ENCODE assay signal across 8 cellular contexts in genomic region chr7:4776160-4776623, GRCh38. TPM values are rescaled to one million over a fixed set of nuclear protein-coding genes. Genes with fewer than 3 reads are reported as not detected.
A peak's percentile ranks its signal among the peaks of the same experiment; 100 is the strongest.
DNase-seq lines count a peak whose midpoint lies in the region; ATAC-seq and TF ChIP-seq lines count a peak whose summit lies in the region.

No MANE protein-coding gene starts in this region.

- TF ChIP-seq POLR2A in testis (IDR thresholded peaks at IDR 0.05) = no peak

- H3K4me3 ChIP-seq in testis = peak overlapping the region; percentile 91 to 97

- peaks cover 22% of the 10 kb centered on the region for H3K36me3 Mint-ChIP-seq in activated CD4-positive, alpha-beta T cell treated with anti-CD3 and anti-CD28 coated beads, Interleukin-2, amount 10 ng/mL, durations not matched to agents 24 days and 14 days (ENCODE audit: low read depth)

- no peaks in the 10 kb centered on the region for H3K27me3 ChIP-seq in testis

- no peaks in the 10 kb centered on the region for H3K9me3 ChIP-seq in testis

- H3K36me3 ChIP-seq in testis (ENCODE audit: low read depth, missing control alignments) = no peaks in the 10 kb centered on the region

- ATAC-seq in HG03565 (IDR thresholded peaks at IDR 0.05; ENCODE audit: unreplicated experiment) = no peak

- peaks cover 36% of the 10 kb centered on the region for H3K4me1 Mint-ChIP-seq in activated CD4-positive, alpha-beta T cell treated with anti-CD3 and anti-CD28 coated beads, Interleukin-2, amount 10 ng/mL, durations not matched to agents 24 days and 14 days

- peaks cover 27% of the 10 kb centered on the region for H3K4me1 ChIP-seq in testis

- peak overlapping the region; percentile 97 for H3K27ac Mint-ChIP-seq in activated CD4-positive, alpha-beta T cell treated with anti-CD3 and anti-CD28 coated beads, Interleukin-2, amount 10 ng/mL, durations not matched to agents 24 days and 14 days

- 33 to 42% methylated on average over 15 to 16 of the region's 16 CpGs for WGBS in testis, 2 donors

- no peaks in the 10 kb centered on the region for H3K9me3 Mint-ChIP-seq in activated CD4-positive, alpha-beta T cell treated with anti-CD3 and anti-CD28 coated beads, Interleukin-2, amount 10 ng/mL, durations not matched to agents 24 days and 14 days

- peak overlapping the region; percentile 85 for H3K27ac ChIP-seq in angular gyrus (ENCODE audit: low read depth, low read length)
- H3K27ac ChIP-seq in testis = peak overlapping the region; percentile 94 to 98

- DNase-seq in activated CD4-positive, alpha-beta T cell treated with anti-CD3 and anti-CD28 coated beads, Interleukin-2, amount 10 ng/mL, durations not matched to agents 24 days and 14 days = no peak
- DNase-seq in activated CD4-positive, alpha-beta T cell treated with anti-CD3 and anti-CD28 coated beads, Interleukin-2, amount 50 U/mL, for 1 hour = no peak
- peak; percentile 63 for DNase-seq in kidney tubule cell (ENCODE audit: low spot score)
- no peak for DNase-seq in testis
- DNase-seq in DMS53 treated with DMSO at 0.1 percent for 48 hours (lab: John Stamatoyannopoulos, UW; ENCODE audit: unreplicated experiment) = no peak
- no peak for DNase-seq in Kasumi-1 (lab: John Stamatoyannopoulos, UW)

- no peak for TF ChIP-seq CTCF in testis (IDR thresholded peaks at IDR 0.05)

- H3K27me3 Mint-ChIP-seq in activated CD4-positive, alpha-beta T cell treated with anti-CD3 and anti-CD28 coated beads, Interleukin-2, amount 10 ng/mL, durations not matched to agents 24 days and 14 days = no peaks in the 10 kb centered on the region

- intact Hi-C loops in activated CD4-positive, alpha-beta T cell treated with anti-CD3 and anti-CD28 coated beads, Interleukin-2, amount 10 ng/mL, durations not matched to agents 24 days and 14 days (cut with micrococcal nuclease) = loop anchor here (5.0 kb wide), 2 partner anchors 196 to 271 kb away; partner anchors contain the start of gene RBAK
- intact Hi-C loops in testis (cut with DNase I; ENCODE audit: low total_unique reads) = no loop called here

- H3K4me3 Mint-ChIP-seq in activated CD4-positive, alpha-beta T cell treated with anti-CD3 and anti-CD28 coated beads, Interleukin-2, amount 10 ng/mL, durations not matched to agents 24 days and 14 days = peak overlapping the region; percentile 97

RNA-seq across cellular contexts. Expression of gene AP5Z1, which starts 0.8 kb away (rescaled TPM):
- total RNA-seq in activated CD4-positive, alpha-beta T cell treated with anti-CD3 and anti-CD28 coated beads, Interleukin-2, amount 10 ng/mL, durations not matched to agents 24 days and 14 days = 42.2 and 44.4 TPM in 2 replicates
- total RNA-seq in testis = 10 to 100 TPM; 47.6 to 59.1 TPM
- polyA plus RNA-seq in testis (ENCODE audit: insufficient read depth, low read depth, low replicate concordance) = 30.0 TPM
